Comparison of ENCODE assay signal across 9 cellular contexts in genomic region chr1:55337801-55338447, GRCh38.
DNase-seq lines count a peak whose midpoint lies in the region; ATAC-seq, FAIRE-seq and TF ChIP-seq lines count a peak whose summit lies in the region.
"Had no signal": no experiment of that assay in that cellular context is flagged by ENCODE, and none has a peak within 500 bp of the region (broad histone marks: within the 10 kb centered on the region; RNA-seq: fewer than 3 reads in every experiment).

No MANE protein-coding gene starts in this region.

- intact Hi-C loops in ovary (cut with DNase I): no loop called here

- no peaks in the 10 kb centered on the region for H3K36me3 ChIP-seq in CD4-positive, CD25-positive, alpha-beta regulatory T cell (ENCODE audit: control insufficient read depth, insufficient read depth, low read length)
- H3K36me3 ChIP-seq in Peyer's patch (no peaks in the 10 kb centered on the region), ovary (no peaks in the 10 kb centered on the region)

- no peak for TF ChIP-seq POLR2A in Peyer's patch (IDR thresholded peaks at IDR 0.05)
- no peak for TF ChIP-seq POLR2A in ovary (IDR thresholded peaks at IDR 0.05)

- ATAC-seq in CD4-positive, CD25-positive, alpha-beta regulatory T cell (ENCODE audit: low read depth in 2 of 2): no peak
- peak; percentile 73 for ATAC-seq in GM18519 (IDR thresholded peaks at IDR 0.05; ENCODE audit: low FRiP score, unreplicated experiment)
- ATAC-seq: T-cell had no signal

- H3K27ac ChIP-seq in CD4-positive, CD25-positive, alpha-beta regulatory T cell (ENCODE audit: insufficient read depth, low read length, poor library complexity, severe bottlenecking): no peak overlapping the region
- H3K27ac ChIP-seq in HL-60 (replicated peaks) (no peak overlapping the region), Peyer's patch (no peak overlapping the region), ovary (no peak overlapping the region)

- FAIRE-seq in frontal cortex (lab: Jason Lieb, UNC): no peak

- H3K4me3 Mint-ChIP-seq in CD4-positive, CD25-positive, alpha-beta regulatory T cell: no peak overlapping the region
- H3K4me3 Mint-ChIP-seq: T-cell had no signal

- H3K4me1 ChIP-seq in CD4-positive, CD25-positive, alpha-beta regulatory T cell (ENCODE audit: control insufficient read depth, insufficient read depth, low read length, poor library complexity, severe bottlenecking): no peaks in the 10 kb centered on the region
- no peaks in the 10 kb centered on the region for H3K4me1 ChIP-seq in Peyer's patch
- no peaks in the 10 kb centered on the region for H3K4me1 ChIP-seq in ovary (ENCODE audit: insufficient read depth)

- H3K27me3 Mint-ChIP-seq in CD4-positive, CD25-positive, alpha-beta regulatory T cell: peaks cover 5% of the 10 kb centered on the region

- no peaks in the 10 kb centered on the region for H3K27me3 ChIP-seq in CD4-positive, CD25-positive, alpha-beta regulatory T cell (ENCODE audit: control insufficient read depth, insufficient read depth, low read length)
- H3K27me3 ChIP-seq in HL-60 (ENCODE audit: insufficient read depth, poor library complexity, severe bottlenecking): peaks cover 3% of the 10 kb centered on the region
- no peaks in the 10 kb centered on the region for H3K27me3 ChIP-seq in Peyer's patch
- no peaks in the 10 kb centered on the region for H3K27me3 ChIP-seq in ovary

- no peak for TF ChIP-seq EP300 in ovary (IDR thresholded peaks at IDR 0.05)

- peaks cover 0 to 12% (median 2%) of the 10 kb centered on the region in 7 donors for H3K9me3 Mint-ChIP-seq in CD4-positive, CD25-positive, alpha-beta regulatory T cell

- peaks cover 2 to 5% of the 10 kb centered on the region in 2 experiments for H3K9me3 ChIP-seq in CD4-positive, CD25-positive, alpha-beta regulatory T cell (ENCODE audit: control insufficient read depth in 2 of 2, low read length in 2 of 2)
- peaks cover 0 to 5% (median 0%) of the 10 kb centered on the region in 4 donors for H3K9me3 ChIP-seq in Peyer's patch
- no peaks in the 10 kb centered on the region for H3K9me3 ChIP-seq in ovary

- H3K27ac Mint-ChIP-seq in CD4-positive, CD25-positive, alpha-beta regulatory T cell: no peak overlapping the region
- H3K27ac Mint-ChIP-seq: T-cell had no signal

- TF ChIP-seq CTCF in HL-60 (IDR thresholded peaks at IDR 0.05; ENCODE audit: insufficient read depth, low read length) (peak; percentile 47), Peyer's patch (IDR thresholded peaks at IDR 0.05) (peak in 4 of 6 experiments; percentile 26 to 55 (median 42)), epithelial cell of esophagus (IDR thresholded peaks at IDR 0.05; ENCODE audit: insufficient read depth, low read depth, low read length, missing control alignments) (peak; percentile 63), ovary (IDR thresholded peaks at IDR 0.05) (no peak)

- WGBS in ovary, 3 donors: 60 to 77% (median 64%) methylated on average over 5 of the region's 5 CpGs

- no peaks in the 10 kb centered on the region for H3K36me3 Mint-ChIP-seq in CD4-positive, CD25-positive, alpha-beta regulatory T cell

- H3K4me3 ChIP-seq in CD4-positive, CD25-positive, alpha-beta regulatory T cell (ENCODE audit: low read depth, low read length): no peak overlapping the region
- no peak overlapping the region for H3K4me3 ChIP-seq in HL-60 (replicated peaks; ENCODE audit: insufficient read depth, low read length)
- H3K4me3 ChIP-seq in Peyer's patch: no peak overlapping the region
- no peak overlapping the region for H3K4me3 ChIP-seq in epithelial cell of esophagus (ENCODE audit: low read length)
- no peak overlapping the region for H3K4me3 ChIP-seq in ovary

- peaks cover 0 to 2% (median 0%) of the 10 kb centered on the region in 4 donors for H3K4me1 Mint-ChIP-seq in CD4-positive, CD25-positive, alpha-beta regulatory T cell

- DNase-seq in CD4-positive, CD25-positive, alpha-beta regulatory T cell: peak in 2 of 3 donors; percentile 7 to 53
- DNase-seq in HL-60 (ENCODE audit: low read depth in 1 of 2, low spot score in 1 of 2) (peak in 1 of 2 experiments; percentile 42), Peyer's patch (no peak), epithelial cell of esophagus (ENCODE audit: low read depth) (peak; percentile 75), pons (ENCODE audit: low spot score) (peak; percentile 23), ovary (no peak), frontal cortex (ENCODE audit: low spot score in 2 of 2) (no peak)

Comparison
In these comparisons a context has a peak if more than half of its experiments do, and no peak if none do; other contexts are left out.
1. DNase-seq: peak in CD4-positive, CD25-positive, alpha-beta regulatory T cell (2 of 3), epithelial cell of esophagus (single experiment) and pons (single experiment); none in Peyer's patch (0 of 3), ovary (0 of 5) and frontal cortex (0 of 2).
2. CTCF ChIP-seq: peak in HL-60 (single experiment), Peyer's patch (4 of 6) and epithelial cell of esophagus (single experiment); none in ovary (0 of 3).